Comparison of ENCODE assay signal across 1 cellular context in the genomic region with DNA sequence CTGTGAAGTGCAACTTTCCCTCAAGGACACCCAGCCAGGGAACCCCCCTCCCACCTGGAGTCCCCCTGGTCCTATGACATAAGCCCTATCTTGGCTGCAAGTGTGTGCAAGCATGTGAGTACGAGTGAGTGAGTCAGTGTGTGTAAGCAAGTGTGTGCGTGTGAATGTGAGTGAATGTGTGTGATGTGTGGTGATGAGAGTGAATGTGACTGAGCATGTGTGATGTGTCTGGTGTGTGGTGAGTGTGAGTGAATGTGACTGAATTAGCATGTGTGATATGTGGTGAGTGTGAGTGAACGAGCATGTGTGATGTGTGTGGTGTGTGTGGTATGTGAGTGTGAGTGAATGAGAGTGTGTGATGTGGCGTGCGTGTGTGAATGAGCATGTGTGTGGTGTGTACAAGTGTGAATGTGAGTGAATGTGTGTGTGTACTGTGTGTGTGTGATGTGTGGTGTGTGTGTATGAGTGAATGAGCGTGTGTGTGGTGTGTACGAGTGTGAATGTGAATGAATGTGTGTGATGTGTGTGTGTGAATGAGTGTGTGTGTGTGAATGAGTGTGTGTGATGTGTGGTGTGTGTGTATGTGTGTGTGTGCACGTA.
TF ChIP-seq lines count a peak whose summit lies in the region.

No MANE protein-coding gene starts in this region.

TF ChIP-seq in WTC11, 78 proteins besides CTCF, POLR2A, EP300 and RAD21 (continued from another document):
- TF ChIP-seq, protein P1, sequence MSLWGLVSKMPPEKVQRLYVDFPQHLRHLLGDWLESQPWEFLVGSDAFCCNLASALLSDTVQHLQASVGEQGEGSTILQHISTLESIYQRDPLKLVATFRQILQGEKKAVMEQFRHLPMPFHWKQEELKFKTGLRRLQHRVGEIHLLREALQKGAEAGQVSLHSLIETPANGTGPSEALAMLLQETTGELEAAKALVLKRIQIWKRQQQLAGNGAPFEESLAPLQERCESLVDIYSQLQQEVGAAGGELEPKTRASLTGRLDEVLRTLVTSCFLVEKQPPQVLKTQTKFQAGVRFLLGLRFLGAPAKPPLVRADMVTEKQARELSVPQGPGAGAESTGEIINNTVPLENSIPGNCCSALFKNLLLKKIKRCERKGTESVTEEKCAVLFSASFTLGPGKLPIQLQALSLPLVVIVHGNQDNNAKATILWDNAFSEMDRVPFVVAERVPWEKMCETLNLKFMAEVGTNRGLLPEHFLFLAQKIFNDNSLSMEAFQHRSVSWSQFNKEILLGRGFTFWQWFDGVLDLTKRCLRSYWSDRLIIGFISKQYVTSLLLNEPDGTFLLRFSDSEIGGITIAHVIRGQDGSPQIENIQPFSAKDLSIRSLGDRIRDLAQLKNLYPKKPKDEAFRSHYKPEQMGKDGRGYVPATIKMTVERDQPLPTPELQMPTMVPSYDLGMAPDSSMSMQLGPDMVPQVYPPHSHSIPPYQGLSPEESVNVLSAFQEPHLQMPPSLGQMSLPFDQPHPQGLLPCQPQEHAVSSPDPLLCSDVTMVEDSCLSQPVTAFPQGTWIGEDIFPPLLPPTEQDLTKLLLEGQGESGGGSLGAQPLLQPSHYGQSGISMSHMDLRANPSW (CRISPR knock-in tag; conservative IDR thresholded peaks at IDR 0.05; ENCODE audit: low read depth) = no peak
